In the genomic region with DNA sequence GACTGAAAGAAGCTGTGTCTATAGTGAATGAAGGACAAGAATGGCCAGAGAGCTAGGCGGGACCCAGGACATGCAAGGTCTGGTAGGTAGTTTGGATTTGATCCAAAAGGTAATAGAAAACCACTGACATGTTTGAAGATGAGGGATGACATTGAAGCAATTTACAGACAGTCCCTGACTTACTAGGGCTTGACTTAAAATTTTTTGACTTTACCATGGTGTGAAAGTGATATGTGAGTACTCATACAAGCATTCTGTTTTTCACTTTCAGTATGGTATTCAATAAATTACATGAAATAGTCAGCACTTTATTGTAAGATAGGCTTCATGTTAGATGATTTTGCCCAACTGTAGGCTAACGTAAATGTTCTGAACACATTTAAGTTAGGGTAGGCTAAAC, we compare ENCODE assay signal across 14 cellular contexts.
"Had no signal": no experiment of that assay in that cellular context is flagged by ENCODE, and none has a peak within 500 bp of the region (broad histone marks: within the 10 kb centered on the region; RNA-seq: fewer than 3 reads in every experiment).

No MANE protein-coding gene starts in this region.

- H3K27ac Mint-ChIP-seq: activated naive CD8-positive, alpha-beta T cell; endodermal cell had no signal

- H3K27me3 ChIP-seq: breast epithelium, hepatocyte, spleen had no signal

- ATAC-seq: left ventricle myocardium superior, psoas muscle, sciatic nerve had no signal

- H3K9me3 ChIP-seq: breast epithelium had no signal

- H3K27ac ChIP-seq: breast epithelium, hepatocyte, psoas muscle, spleen had no signal

- H3K4me2 ChIP-seq: hepatocyte had no signal

- H3K4me1 ChIP-seq: breast epithelium had no signal

- DNase-seq: activated CD4-positive, alpha-beta T cell treated with anti-CD3 and anti-CD28 coated beads for 48 hours; aorta; endodermal cell; erythroblast; left ventricle myocardium superior; mesenchymal stem cell; psoas muscle; spleen; stimulated activated CD4-positive, alpha-beta T cell treated with anti-CD3 and anti-CD28 coated beads, Interleukin-1b, Interleukin-23, amount 100 ng/mL, for 48 hours; T1000 had no signal

- H3K4me3 ChIP-seq: breast epithelium, hepatocyte, psoas muscle, spleen had no signal

- H3K36me3 ChIP-seq: breast epithelium had no signal

- H3K4me3 Mint-ChIP-seq: activated naive CD8-positive, alpha-beta T cell; endodermal cell had no signal

- H3K27me3 Mint-ChIP-seq: activated naive CD8-positive, alpha-beta T cell had no signal

- H2AFZ ChIP-seq: hepatocyte had no signal
